In genomic region chr1:226877669-226878068, GRCh38 we compare ENCODE assay signal across 23 cellular contexts. TPM values are rescaled to one million over a fixed set of nuclear protein-coding genes. Genes with fewer than 3 reads are reported as not detected.
DNase-seq lines count a peak whose midpoint lies in the region; ATAC-seq, FAIRE-seq and TF ChIP-seq lines count a peak whose summit lies in the region.
"Had no signal": no experiment of that assay in that cellular context is flagged by ENCODE, and none has a peak within 500 bp of the region (broad histone marks: within the 10 kb centered on the region; RNA-seq: fewer than 3 reads in every experiment).

No MANE protein-coding gene starts in this region.

- no peak overlapping the region for H3K27ac ChIP-seq in right lobe of liver
- H3K27ac ChIP-seq: C4-2B had no signal

- no peaks in the 10 kb centered on the region for H3K9me3 ChIP-seq in right lobe of liver

- intact Hi-C loops in cardiac septum (cut with DNase I) = no loop called here
- intact Hi-C loops in Right ventricle myocardium superior (cut with DNase I) = no loop called here
- intact Hi-C loops in right lobe of liver (cut with DNase I) = no loop called here
- intact Hi-C loops in left cardiac atrium (cut with DNase I) = no loop called here

- no peak for TF ChIP-seq POLR2A in right lobe of liver (IDR thresholded peaks at IDR 0.05)

- ATAC-seq in Right ventricle myocardium superior (ENCODE audit: poor library complexity) = no peak
- peak; percentile 65 to 77 (median 71) for ATAC-seq in right lobe of liver
- no peak for ATAC-seq in left cardiac atrium
- ATAC-seq: SK-N-SH treated with all-trans-retinoic acid at 6 μM for 48 hours had no signal

- no peak for FAIRE-seq in bronchial epithelial cell (lab: Jason Lieb, UNC)
- FAIRE-seq: GM12891, RCC 7860 had no signal

- H3K27me3 ChIP-seq in bronchial epithelial cell (ENCODE audit: control insufficient read depth, insufficient read depth, low read length) = no peaks in the 10 kb centered on the region
- no peaks in the 10 kb centered on the region for H3K27me3 ChIP-seq in right lobe of liver

- H3K36me3 ChIP-seq in bronchial epithelial cell (ENCODE audit: control insufficient read depth, insufficient read depth, low read length) (peaks cover 3% of the 10 kb centered on the region), right lobe of liver (peaks cover 0 to 3% (median 0%) of the 10 kb centered on the region in 4 donors)

- peaks cover 0 to 12% (median 4%) of the 10 kb centered on the region in 4 donors for H3K4me1 ChIP-seq in right lobe of liver

- peak; percentile 1 for DNase-seq in cardiac septum (ENCODE audit: low spot score)
- no peak for DNase-seq in Right ventricle myocardium superior
- DNase-seq in bronchial epithelial cell (ENCODE audit: low read depth) = peak; percentile 65
- peak in 2 of 3 donors; percentile 60 to 69 for DNase-seq in right lobe of liver
- DNase-seq in Ammon's horn (ENCODE audit: low spot score) = no peak
- no peak for DNase-seq in NCI-H748 treated with DMSO at 0.1 percent for 48 hours (lab: John Stamatoyannopoulos, UW)
- no peak for DNase-seq in left cardiac atrium
- DNase-seq: Calu3, DMS79 treated with DMSO at 0.1 percent for 48 hours, GF-D8, GOT3, HCEC 1CT, NCI-H1092, NCI-H1417 treated with DMSO at 0.1 percent for 48 hours, NCI-H1694 treated with DMSO at 0.1 percent for 48 hours, NCI-H2081, NCI-H2171 treated with DMSO at 0.1 percent for 48 hours, NCI-H345, NCI-H510A treated with DMSO at 0.1 percent for 48 hours had no signal

- WGBS in right lobe of liver (ENCODE audit: insufficient coverage, low coverage, low lambda C conversion rate, missing lambda C conversion rate) = 44% methylated on average over 5 of the region's 7 CpGs

- H3K4me3 ChIP-seq in bronchial epithelial cell (ENCODE audit: low read depth, low read length) (no peak overlapping the region), right lobe of liver (no peak overlapping the region)

- TF ChIP-seq CTCF in bronchial epithelial cell (IDR thresholded peaks at IDR 0.05; ENCODE audit: insufficient read depth, low read length, severe bottlenecking) = no peak
- no peak for TF ChIP-seq CTCF in right lobe of liver (IDR thresholded peaks at IDR 0.05)

RNA-seq across cellular contexts. Expression of gene PSEN2, which starts 7.3 kb away (rescaled TPM):
- total RNA-seq in cardiac septum = 21.5 TPM
- 19.8 TPM for total RNA-seq in Right ventricle myocardium superior
- 20.3 and 20.6 TPM in 2 replicates for total RNA-seq in bronchial epithelial cell
- 10 to 100 TPM; 11.8 to 22.7 (median 15.7) TPM for total RNA-seq in right lobe of liver
- total RNA-seq in left cardiac atrium = 10 to 100 TPM; 17.8 to 23.6 TPM

Comparison
In these comparisons a context has a peak if more than half of its experiments do, and no peak if none do; other contexts are left out.
1. DNase-seq: peak in cardiac septum (single experiment), bronchial epithelial cell (single experiment) and right lobe of liver (2 of 3); none in Right ventricle myocardium superior (single experiment), Ammon's horn (single experiment), NCI-H748 treated with DMSO at 0.1 percent for 48 hours (single experiment) and left cardiac atrium (single experiment).
2. ATAC-seq: peak in right lobe of liver (4 of 4); none in Right ventricle myocardium superior (single experiment) and left cardiac atrium (0 of 2).